7 cellular contexts compared by ENCODE assay signal in the genomic region with DNA sequence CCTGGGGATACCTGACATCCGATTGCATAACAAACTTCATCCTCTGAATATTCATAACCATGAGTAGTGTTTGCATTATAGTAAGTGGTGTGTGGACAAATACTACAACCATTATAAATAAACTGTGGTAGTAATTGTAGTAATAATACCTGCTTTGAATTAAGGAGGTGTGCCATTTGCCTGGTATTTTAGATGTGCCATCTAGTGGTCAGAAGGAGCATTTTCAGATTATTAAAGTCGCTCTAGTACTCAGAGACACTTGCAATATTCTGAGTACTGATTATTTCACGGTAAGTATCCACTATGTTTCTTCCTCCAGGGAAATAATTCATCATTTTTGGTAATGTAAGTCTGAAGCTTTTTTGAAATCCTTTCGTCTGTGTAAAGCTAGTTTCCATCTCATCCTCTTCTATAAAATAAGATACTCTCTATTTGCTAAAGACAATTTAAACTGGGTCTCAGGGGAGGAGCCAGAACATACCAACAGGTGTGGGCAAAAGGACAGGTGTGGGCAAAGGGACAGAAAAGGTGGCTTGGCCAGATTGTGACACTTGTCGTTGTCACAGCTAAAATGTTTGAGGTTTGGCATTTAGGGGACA.
DNase-seq lines count a peak whose midpoint lies in the region; ATAC-seq and TF ChIP-seq lines count a peak whose summit lies in the region.

No MANE protein-coding gene starts in this region.

- no peaks in the 10 kb centered on the region for H3K4me1 ChIP-seq in SK-N-SH (ENCODE audit: control insufficient read depth in 1 of 2, insufficient read depth in 2 of 2, low read depth in 1 of 2, low read length in 1 of 2)
- H3K4me1 ChIP-seq in gastroesophageal sphincter = no peaks in the 10 kb centered on the region

- no peak overlapping the region for H3K4me3 Mint-ChIP-seq in type B pancreatic cell

- H3K9ac ChIP-seq in SK-N-SH = no peak overlapping the region

- no peak for TF ChIP-seq POLR2A in gastroesophageal sphincter (IDR thresholded peaks at IDR 0.05)

- H3K4me2 ChIP-seq in SK-N-SH = no peak overlapping the region

- TF ChIP-seq CTCF in GM12873 (IDR thresholded peaks at IDR 0.05; ENCODE audit: insufficient read depth, low read depth, low read length, missing control alignments) (peak; percentile 61), SK-N-SH (IDR thresholded peaks at IDR 0.05) (peak; percentile 83), gastroesophageal sphincter (IDR thresholded peaks at IDR 0.05) (peak in 3 of 4 experiments; percentile 9 to 56 (median 29)), type B pancreatic cell (conservative IDR thresholded peaks at IDR 0.05) (peak; percentile 86)

- peak; percentile 69 for TF ChIP-seq RAD21 in SK-N-SH (IDR thresholded peaks at IDR 0.05; ENCODE audit: low read length)

- H2AFZ ChIP-seq in SK-N-SH (ENCODE audit: low read depth) = no peak overlapping the region

- TF ChIP-seq EP300 in SK-N-SH (IDR thresholded peaks at IDR 0.05; ENCODE audit: borderline replicate concordance in 1 of 2, low read depth in 1 of 2, low read length in 1 of 2) = no peak
- no peak for TF ChIP-seq EP300 in gastroesophageal sphincter (IDR thresholded peaks at IDR 0.05)

- H3F3A ChIP-seq in SK-N-SH (replicated peaks; ENCODE audit: insufficient read depth) = peaks cover 24% of the 10 kb centered on the region

- POLR2A ChIA-PET in SK-N-SH (lab: Yijun Ruan, JAX) = no interaction called here

- H3K27ac ChIP-seq in SK-N-SH (ENCODE audit: low read depth in 2 of 2, low read length in 1 of 2) (no peak overlapping the region), gastroesophageal sphincter (no peak overlapping the region)

- H4K20me1 ChIP-seq in SK-N-SH (ENCODE audit: insufficient read depth) = no peaks in the 10 kb centered on the region

- H3K36me3 ChIP-seq in SK-N-SH (replicated peaks in 1 of 2; ENCODE audit: control insufficient read depth in 1 of 2, insufficient read depth in 2 of 2, low read length in 1 of 2) (no peaks in the 10 kb centered on the region), gastroesophageal sphincter (no peaks in the 10 kb centered on the region)

- no peaks in the 10 kb centered on the region for H3K9me2 ChIP-seq in SK-N-SH

- H3K36me3 Mint-ChIP-seq in type B pancreatic cell = no peaks in the 10 kb centered on the region

- DNase-seq in SK-N-SH = peak; percentile 22
- DNase-seq in type B pancreatic cell (ENCODE audit: extremely low spot score, unreplicated experiment) = no peak

- 30% methylated on average over 5 of the region's 5 CpGs for WGBS in SK-N-SH (ENCODE audit: low lambda C conversion rate)
- WGBS in gastroesophageal sphincter (ENCODE audit: low coverage in 1 of 2), 2 donors = 41 to 42% methylated on average over 4 to 5 of the region's 5 CpGs

- H3K9me3 Mint-ChIP-seq in type B pancreatic cell = no peaks in the 10 kb centered on the region

- H3K27ac Mint-ChIP-seq in type B pancreatic cell = no peak overlapping the region

- CTCF ChIA-PET in SK-N-SH (lab: Yijun Ruan, JAX) = interaction anchor here (0.7 to 3.7 kb wide), 26 partner anchors 9 to 1049 kb away, joined by 3 to 45 read pairs (median 4); no protein-coding TSS in a partner anchor

- H3K9me3 ChIP-seq in SK-N-SH (no peaks in the 10 kb centered on the region), gastroesophageal sphincter (no peaks in the 10 kb centered on the region)

- no peaks in the 10 kb centered on the region for H3K27me3 ChIP-seq in SK-N-SH (ENCODE audit: insufficient read depth)
- no peaks in the 10 kb centered on the region for H3K27me3 ChIP-seq in gastroesophageal sphincter

- no peak overlapping the region; a peak in 1 of 4 replicates for H3K4me3 ChIP-seq in SK-N-SH (ENCODE audit: low read depth in 2 of 2, low read length in 1 of 2)
- H3K4me3 ChIP-seq in gastroesophageal sphincter = no peak overlapping the region

- no peaks in the 10 kb centered on the region for H3K79me2 ChIP-seq in SK-N-SH (ENCODE audit: insufficient read depth)

- ATAC-seq in HG03469 (IDR thresholded peaks at IDR 0.05; ENCODE audit: unreplicated experiment) (peak; percentile 54), gastroesophageal sphincter (no peak), GM19467 (IDR thresholded peaks at IDR 0.05; ENCODE audit: unreplicated experiment) (no peak), HG03432 (IDR thresholded peaks at IDR 0.05; ENCODE audit: unreplicated experiment) (no peak)

- H3K4me1 Mint-ChIP-seq in type B pancreatic cell (ENCODE audit: unreplicated experiment) = no peaks in the 10 kb centered on the region

- H3K27me3 Mint-ChIP-seq in type B pancreatic cell = peaks cover 28% of the 10 kb centered on the region

TF ChIP-seq in SK-N-SH, 30 proteins besides CTCF, POLR2A, EP300 and RAD21:
- TF ChIP-seq GATA2 (CRISPR knock-in tag; IDR thresholded peaks at IDR 0.05) = no peak
- TF ChIP-seq FOXM1 (IDR thresholded peaks at IDR 0.05; ENCODE audit: low read depth) = no peak
- no peak for TF ChIP-seq TCF12 (IDR thresholded peaks at IDR 0.05)
- peak; percentile 57 for TF ChIP-seq SMC3 (IDR thresholded peaks at IDR 0.05; ENCODE audit: low read depth, low read length)
TF ChIP-seq in SK-N-SH: peak in this region for 1.

Comparison
In these comparisons a context has a peak if more than half of its experiments do, and no peak if none do; other contexts are left out.
1. CTCF ChIP-seq: peak in every context shown above with its lines; median percentile 86 in type B pancreatic cell; 83 in SK-N-SH; 61 in GM12873; 29 in gastroesophageal sphincter.